Comparison of ENCODE assay signal across 8 cellular contexts in genomic region chr4:2220016-2220620, GRCh38. TPM values are rescaled to one million over a fixed set of nuclear protein-coding genes. Genes with fewer than 3 reads are reported as not detected.
A peak's percentile ranks its signal among the peaks of the same experiment; 100 is the strongest.
DNase-seq lines count a peak whose midpoint lies in the region; ATAC-seq lines count a peak whose summit lies in the region.

No MANE protein-coding gene starts in this region.

- no peaks in the 10 kb centered on the region for H3K36me3 ChIP-seq in H7 (replicated peaks; ENCODE audit: control insufficient read depth, insufficient read depth, low read length)

- DNase-seq in CMK (ENCODE audit: low read depth) (peak; percentile 35), H7 (peak; percentile 46), NCI-H2196 treated with DMSO at 0.1 percent for 48 hours (lab: John Stamatoyannopoulos, UW; ENCODE audit: unreplicated experiment) (peak; percentile 79), cerebellar nuclear complex (lab: John Stamatoyannopoulos, UW) (peak; percentile 16 to 79), left kidney (ENCODE audit: low read depth, low spot score) (peak; percentile 87)
- DNase-seq in activated CD4-positive, alpha-beta T cell treated with anti-CD3 and anti-CD28 coated beads for 24 hours (ENCODE audit: low read depth in 2 of 2) = peak; percentile 72 to 75
- DNase-seq in stimulated activated CD4-positive, alpha-beta T cell treated with anti-CD3 and anti-CD28 coated beads, Interleukin-4, amount 100 ng/mL, for 1 hour = peak; percentile 77

- H3K27me3 ChIP-seq in H7 (ENCODE audit: control insufficient read depth, insufficient read depth, low read length) = no peaks in the 10 kb centered on the region

- no peak for ATAC-seq in HG03439 (IDR thresholded peaks at IDR 0.05; ENCODE audit: unreplicated experiment)

- H3K4me3 ChIP-seq in H7 (ENCODE audit: insufficient read depth, low read depth, low read length) = no peak overlapping the region

RNA-seq across cellular contexts. Expression of gene HAUS3, which starts 21.8 kb away (rescaled TPM):
- total RNA-seq in H7 (2014; rRNA removed; shearing (Covaris generic)) = 8.5 and 16.4 TPM in 2 replicates

RNA-seq across cellular contexts. Expression of gene POLN, which starts 21.8 kb away (rescaled TPM):
- 0.96 and 2.4 TPM in 2 replicates for total RNA-seq in H7 (2014; rRNA removed; shearing (Covaris generic))

RNA-seq across cellular contexts. Expression of gene MXD4, which starts 41.8 kb away (rescaled TPM):
- total RNA-seq in H7 (2014; rRNA removed; shearing (Covaris generic)) = 13.4 and 22.3 TPM in 2 replicates

Comparison
In these comparisons a context has a peak if more than half of its experiments do, and no peak if none do; other contexts are left out.
1. DNase-seq: peak in every context shown above with its lines; median percentile 87 in left kidney; 79 in NCI-H2196 treated with DMSO at 0.1 percent for 48 hours; 77 in stimulated activated CD4-positive, alpha-beta T cell treated with anti-CD3 and anti-CD28 coated beads, Interleukin-4, amount 100 ng/mL, for 1 hour; 74 in activated CD4-positive, alpha-beta T cell treated with anti-CD3 and anti-CD28 coated beads for 24 hours; 48 in cerebellar nuclear complex; 46 in H7; 35 in CMK.